ENCODE assay signal across 8 cellular contexts in genomic region chr9:132411091-132411508, GRCh38. TPM values are rescaled to one million over a fixed set of nuclear protein-coding genes. Genes with fewer than 3 reads are reported as not detected.
DNase-seq lines count a peak whose midpoint lies in the region; ATAC-seq and TF ChIP-seq lines count a peak whose summit lies in the region.

No MANE protein-coding gene starts in this region.

- peaks cover 33 to 51% of the 10 kb centered on the region in 2 donors for H3K27me3 Mint-ChIP-seq in T-cell

- 2 to 5% (median 4%) methylated on average over 18 to 20 of the region's 20 CpGs for WGBS in adrenal gland, 4 donors

- H3K27ac ChIP-seq in adrenal gland = no peak overlapping the region

- H3K36me3 Mint-ChIP-seq in T-cell = no peaks in the 10 kb centered on the region

- H3K9me3 Mint-ChIP-seq in T-cell = no peaks in the 10 kb centered on the region

- intact Hi-C loops in adrenal gland (cut with DNase I) = loop anchor here (5.0 to 10.0 kb wide), 2 partner anchors 161 to 164 kb away; no protein-coding TSS in a partner anchor

- POLR2A ChIA-PET in T-cell (lab: Charles Lee) = no interaction called here

- H3K36me3 ChIP-seq in adrenal gland (replicated peaks in 1 of 2) = no peaks in the 10 kb centered on the region

- H3K4me3 Mint-ChIP-seq in T-cell = peak overlapping the region; percentile 66 to 78 (median 74)

- H3K4me1 ChIP-seq in adrenal gland (replicated peaks in 1 of 2) = peaks cover 3 to 25% of the 10 kb centered on the region in 2 donors

- no peak for TF ChIP-seq POLR2A in adrenal gland (IDR thresholded peaks at IDR 0.05)

- peak; percentile 15 to 50 (median 40) for TF ChIP-seq CTCF in adrenal gland (IDR thresholded peaks at IDR 0.05)

- no peaks in the 10 kb centered on the region for H3K9me3 ChIP-seq in adrenal gland (replicated peaks in 1 of 3)

- CTCF ChIA-PET in T-cell (lab: Charles Lee) = no interaction called here

- peaks cover 27 to 35% (median 35%) of the 10 kb centered on the region in 3 donors for H3K4me1 Mint-ChIP-seq in T-cell

- ATAC-seq in T-cell (replicated peaks in 1 of 4) = peak; percentile 58 to 61 (median 58)
- no peak for ATAC-seq in GM21381 (IDR thresholded peaks at IDR 0.05; ENCODE audit: unreplicated experiment)

- H3K27ac Mint-ChIP-seq in T-cell = no peak overlapping the region

- peaks cover 47% of the 10 kb centered on the region for H3K27me3 ChIP-seq in adrenal gland

- DNase-seq in GM03348 (ENCODE audit: low spot score) = peak; percentile 55
- peak; percentile 5 to 53 for DNase-seq in Kasumi-1 (lab: John Stamatoyannopoulos, UW)
- peak; percentile 37 to 76 (median 64) for DNase-seq in T-cell
- DNase-seq in adrenal gland = peak in 1 of 7 donors; percentile 16
- DNase-seq in stimulated activated CD4-positive, alpha-beta T cell treated with anti-CD3 and anti-CD28 coated beads, Interleukin-1b, Interleukin-23, amount 100 ng/mL, for 1 hour (ENCODE audit: low read depth in 2 of 2) = peak; percentile 29 to 36
- DNase-seq in GOT3 (lab: John Stamatoyannopoulos, UW) = no peak

- H3K4me3 ChIP-seq in adrenal gland = no peak overlapping the region
- peak overlapping the region; percentile 54 for H3K4me3 ChIP-seq in iPS-11a (ENCODE audit: low read depth, low read length)

RNA-seq across cellular contexts. Expression of gene CFAP77, which starts 1.1 kb away (rescaled TPM):
- total RNA-seq in T-cell (not detected), adrenal gland (not detected)
- not detected for polyA plus RNA-seq in adrenal gland

RNA-seq across cellular contexts. Expression of gene TTF1, which starts 4.5 kb away (rescaled TPM):
- 10 to 100 TPM; 12.5 to 20.9 (median 19.2) TPM for total RNA-seq in T-cell
- 10 to 100 TPM in 3 of 8 donors, 1 to 10 TPM in 5; 6.9 to 11.4 (median 8.4) TPM for total RNA-seq in adrenal gland
- polyA plus RNA-seq in adrenal gland = 10 to 100 TPM in 2 of 3 donors, 1 to 10 TPM in 1; 10.0 to 18.7 (median 11.8) TPM

RNA-seq across cellular contexts. Expression of gene SETX, which starts 56.3 kb away (rescaled TPM):
- total RNA-seq in T-cell = 10 to 100 TPM; 63.9 to 73.2 (median 65.0) TPM
- total RNA-seq in adrenal gland = 10 to 100 TPM; 36.5 to 71.7 (median 43.7) TPM
- polyA plus RNA-seq in adrenal gland = 10 to 100 TPM; 20.3 to 34.3 (median 23.0) TPM
